Comparison of ENCODE assay signal across 14 cellular contexts in the genomic region with DNA sequence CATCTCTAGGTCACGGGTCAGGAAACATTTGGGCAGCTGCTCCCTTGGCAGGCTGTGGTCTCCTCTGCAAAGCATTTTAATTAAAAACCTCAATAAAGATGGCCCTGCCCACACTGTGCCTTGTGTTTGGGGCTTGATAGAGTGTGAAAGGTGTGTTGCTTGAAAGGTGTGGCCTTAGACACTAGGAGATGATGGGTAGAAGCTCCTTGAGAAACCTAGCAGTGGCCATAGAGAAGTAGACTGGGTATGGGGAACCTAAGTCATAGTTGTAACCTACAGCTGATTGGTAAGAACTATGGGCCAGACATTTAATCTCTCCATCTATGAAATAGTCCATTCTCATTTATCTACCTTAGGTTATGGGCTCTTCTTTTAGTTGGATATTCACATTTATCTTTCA. TPM values are rescaled to one million over a fixed set of nuclear protein-coding genes. Genes with fewer than 3 reads are reported as not detected.
DNase-seq lines count a peak whose midpoint lies in the region; ATAC-seq and TF ChIP-seq lines count a peak whose summit lies in the region.
"Had no signal": no experiment of that assay in that cellular context is flagged by ENCODE, and none has a peak within 500 bp of the region (broad histone marks: within the 10 kb centered on the region; RNA-seq: fewer than 3 reads in every experiment).

No MANE protein-coding gene starts in this region.

- H3K4me1 ChIP-seq in transverse colon: peaks cover 3 to 73% (median 48%) of the 10 kb centered on the region in 4 donors

- H3K9me3 ChIP-seq in transverse colon: no peaks in the 10 kb centered on the region
- H3K9me3 ChIP-seq: left ventricle myocardium inferior, neutrophil had no signal

- peaks cover 30% of the 10 kb centered on the region for H3K36me3 Mint-ChIP-seq in activated naive CD4-positive, alpha-beta T cell treated with anti-CD3 and anti-CD28 coated beads for 36 hours (ENCODE audit: low read depth)
- H3K36me3 Mint-ChIP-seq in activated naive CD4-positive, alpha-beta T cell treated with anti-CD3 and anti-CD28 coated beads, Interleukin-2, amount 10 ng/mL, durations not matched to agents 7 days and 5 days: peaks cover 38% of the 10 kb centered on the region
- peaks cover 50% of the 10 kb centered on the region for H3K36me3 Mint-ChIP-seq in activated T-helper 17 cell treated with anti-CD3 and anti-CD28 coated beads, Interleukin-2, amount 50 U/mL, for 72 hours (ENCODE audit: low read depth)
- peaks cover 10 to 12% of the 10 kb centered on the region in 2 donors for H3K36me3 Mint-ChIP-seq in naive B cell

- no peak for DNase-seq in activated naive CD4-positive, alpha-beta T cell treated with anti-CD3 and anti-CD28 coated beads for 36 hours
- DNase-seq in activated naive CD4-positive, alpha-beta T cell treated with anti-CD3 and anti-CD28 coated beads, Interleukin-2, amount 10 ng/mL, durations not matched to agents 7 days and 5 days: no peak
- DNase-seq in naive B cell (no peak), transverse colon (no peak), HT-29 (ENCODE audit: low spot score) (no peak), DMS 273 treated with DMSO at 0.1 percent for 48 hours (lab: John Stamatoyannopoulos, UW) (no peak), DMS79 treated with DMSO at 0.1 percent for 48 hours (lab: John Stamatoyannopoulos, UW) (no peak)
- DNase-seq: DMS79, left ventricle myocardium inferior, MM.1S, NCI-H2107 had no signal

- no peaks in the 10 kb centered on the region for H3K9me3 Mint-ChIP-seq in activated naive CD4-positive, alpha-beta T cell treated with anti-CD3 and anti-CD28 coated beads for 36 hours
- H3K9me3 Mint-ChIP-seq in activated naive CD4-positive, alpha-beta T cell treated with anti-CD3 and anti-CD28 coated beads, Interleukin-2, amount 10 ng/mL, durations not matched to agents 7 days and 5 days: no peaks in the 10 kb centered on the region
- H3K9me3 Mint-ChIP-seq in activated T-helper 17 cell treated with anti-CD3 and anti-CD28 coated beads, Interleukin-2, amount 50 U/mL, for 72 hours: no peaks in the 10 kb centered on the region
- H3K9me3 Mint-ChIP-seq in naive B cell: peaks cover 0 to 2% (median 0%) of the 10 kb centered on the region in 7 donors

- H3K4me1 Mint-ChIP-seq in activated naive CD4-positive, alpha-beta T cell treated with anti-CD3 and anti-CD28 coated beads for 36 hours (ENCODE audit: low read depth): peaks cover 61% of the 10 kb centered on the region
- H3K4me1 Mint-ChIP-seq in activated naive CD4-positive, alpha-beta T cell treated with anti-CD3 and anti-CD28 coated beads, Interleukin-2, amount 10 ng/mL, durations not matched to agents 7 days and 5 days: peaks cover 45% of the 10 kb centered on the region
- H3K4me1 Mint-ChIP-seq in activated T-helper 17 cell treated with anti-CD3 and anti-CD28 coated beads, Interleukin-2, amount 50 U/mL, for 72 hours: peaks cover 34% of the 10 kb centered on the region
- peaks cover 45 to 64% (median 60%) of the 10 kb centered on the region in 3 donors for H3K4me1 Mint-ChIP-seq in naive B cell

- no peak for ATAC-seq in activated T-helper 17 cell treated with anti-CD3 and anti-CD28 coated beads, Interleukin-2, amount 50 U/mL, for 72 hours (replicated peaks)
- no peak for ATAC-seq in naive B cell (ENCODE audit: low read depth in 2 of 2)

- peak overlapping the region; percentile 65 for H3K27ac Mint-ChIP-seq in activated naive CD4-positive, alpha-beta T cell treated with anti-CD3 and anti-CD28 coated beads for 36 hours
- no peak overlapping the region for H3K27ac Mint-ChIP-seq in activated naive CD4-positive, alpha-beta T cell treated with anti-CD3 and anti-CD28 coated beads, Interleukin-2, amount 10 ng/mL, durations not matched to agents 7 days and 5 days
- peak overlapping the region; percentile 83 for H3K27ac Mint-ChIP-seq in activated T-helper 17 cell treated with anti-CD3 and anti-CD28 coated beads, Interleukin-2, amount 50 U/mL, for 72 hours
- peak overlapping the region; percentile 54 to 98 (median 90) for H3K27ac Mint-ChIP-seq in naive B cell

- intact Hi-C loops in activated naive CD4-positive, alpha-beta T cell treated with anti-CD3 and anti-CD28 coated beads for 36 hours (cut with micrococcal nuclease): loop anchor here (5.0 kb wide), 2 partner anchors 249 to 1954 kb away; a partner anchor contains a TSS
- intact Hi-C loops in transverse colon (cut with DNase I; ENCODE audit: low total_unique reads): no loop called here

- in situ Hi-C loops in transverse colon (cut with MboI; ENCODE audit: low pct_ligation_motif_present in 1 of 4, low pct_unique_long_range_greater_than_20kb in 1 of 4, low sequenced_read_pairs in 3 of 4): no loop called here

- peak overlapping the region; percentile 25 to 91 (median 50) for H3K27ac ChIP-seq in transverse colon
- H3K27ac ChIP-seq: cardiac muscle cell, left ventricle myocardium inferior, neutrophil had no signal

- CTCF ChIA-PET in activated naive CD4-positive, alpha-beta T cell treated with anti-CD3 and anti-CD28 coated beads for 36 hours (lab: Charles Lee): interaction anchor here (1.5 to 1.8 kb wide), 3 partner anchors 10 to 39 kb away, joined by 4 to 7 read pairs (median 5); a partner anchor contains a TSS
- CTCF ChIA-PET in activated naive CD4-positive, alpha-beta T cell treated with anti-CD3 and anti-CD28 coated beads, Interleukin-2, amount 10 ng/mL, durations not matched to agents 7 days and 5 days (lab: Charles Lee): interaction anchor here (1.3 to 3.7 kb wide), 2 partner anchors 10 to 39 kb away, joined by 4 to 14 read pairs; a partner anchor contains a TSS

- H3K27me3 ChIP-seq in transverse colon: no peaks in the 10 kb centered on the region
- H3K27me3 ChIP-seq: cardiac muscle cell, neutrophil had no signal

- peaks cover 0 to 8% (median 4%) of the 10 kb centered on the region in 4 donors for H3K36me3 ChIP-seq in transverse colon
- H3K36me3 ChIP-seq: cardiac muscle cell had no signal

- no peak for TF ChIP-seq CTCF in transverse colon (IDR thresholded peaks at IDR 0.05)

- no peak for TF ChIP-seq EP300 in transverse colon (IDR thresholded peaks at IDR 0.05; ENCODE audit: low read depth)

- 87% methylated on average over 1 of the region's 1 CpG; no CpG with 5 or more reads in 1 of the 2 donors for WGBS in transverse colon (ENCODE audit: low coverage in 1 of 2), 2 donors

- no peak overlapping the region for H3K4me3 ChIP-seq in transverse colon
- H3K4me3 ChIP-seq: cardiac muscle cell, left ventricle myocardium inferior had no signal

- H3K4me3 Mint-ChIP-seq in activated naive CD4-positive, alpha-beta T cell treated with anti-CD3 and anti-CD28 coated beads for 36 hours: no peak overlapping the region
- no peak overlapping the region for H3K4me3 Mint-ChIP-seq in activated naive CD4-positive, alpha-beta T cell treated with anti-CD3 and anti-CD28 coated beads, Interleukin-2, amount 10 ng/mL, durations not matched to agents 7 days and 5 days
- peak overlapping the region; percentile 89 for H3K4me3 Mint-ChIP-seq in activated T-helper 17 cell treated with anti-CD3 and anti-CD28 coated beads, Interleukin-2, amount 50 U/mL, for 72 hours
- H3K4me3 Mint-ChIP-seq in naive B cell: peak overlapping the region in 2 of 8 donors; percentile 25 to 29

- no peaks in the 10 kb centered on the region for H3K27me3 Mint-ChIP-seq in activated naive CD4-positive, alpha-beta T cell treated with anti-CD3 and anti-CD28 coated beads for 36 hours (ENCODE audit: low read depth)
- no peaks in the 10 kb centered on the region for H3K27me3 Mint-ChIP-seq in activated naive CD4-positive, alpha-beta T cell treated with anti-CD3 and anti-CD28 coated beads, Interleukin-2, amount 10 ng/mL, durations not matched to agents 7 days and 5 days
- H3K27me3 Mint-ChIP-seq in activated T-helper 17 cell treated with anti-CD3 and anti-CD28 coated beads, Interleukin-2, amount 50 U/mL, for 72 hours: no peaks in the 10 kb centered on the region
- H3K27me3 Mint-ChIP-seq in naive B cell: no peaks in the 10 kb centered on the region

- TF ChIP-seq POLR2A in transverse colon (IDR thresholded peaks at IDR 0.05): no peak

RNA-seq across cellular contexts. Expression of a gene that starts 3.3 kb away (rescaled TPM):
- total RNA-seq in activated naive CD4-positive, alpha-beta T cell treated with anti-CD3 and anti-CD28 coated beads for 36 hours: 10 to 100 TPM; 11.7 to 13.6 TPM
- 10 to 100 TPM; 22.8 to 32.0 TPM for total RNA-seq in activated T-helper 17 cell treated with anti-CD3 and anti-CD28 coated beads, Interleukin-2, amount 50 U/mL, for 72 hours
- polyA plus RNA-seq in naive B cell (ENCODE audit: low read depth in 6 of 6): 10 to 100 TPM; 53.2 to 70.4 (median 59.7) TPM
- 10 to 100 TPM in 3 of 4 donors, 1 to 10 TPM in 1; 5.8 to 73.0 (median 28.5) TPM for total RNA-seq in transverse colon
- 24.0 and 26.0 TPM in 2 replicates for total RNA-seq in HT-29 (2014; rRNA removed; shearing (Covaris generic))

RNA-seq across cellular contexts. Expression of a gene that starts 8.9 kb away (rescaled TPM):
- total RNA-seq in activated naive CD4-positive, alpha-beta T cell treated with anti-CD3 and anti-CD28 coated beads for 36 hours: under 1 TPM; 0.24 to 0.25 TPM
- total RNA-seq in activated T-helper 17 cell treated with anti-CD3 and anti-CD28 coated beads, Interleukin-2, amount 50 U/mL, for 72 hours: 10 to 100 TPM in 1 of 2 donors, 1 to 10 TPM in 1; 5.9 to 20.1 TPM
- not detected for polyA plus RNA-seq in naive B cell (ENCODE audit: low read depth in 6 of 6)
- total RNA-seq in transverse colon: 100 to 1,000 TPM in 2 of 4 donors, 10 to 100 TPM in 2; 81.5 to 178 (median 108) TPM
- total RNA-seq in HT-29 (2014; rRNA removed; shearing (Covaris generic)): 13.4 and 17.0 TPM in 2 replicates

RNA-seq across cellular contexts. Expression of a gene that starts 13.7 kb away (rescaled TPM):
- not detected for total RNA-seq in activated naive CD4-positive, alpha-beta T cell treated with anti-CD3 and anti-CD28 coated beads for 36 hours
- under 1 TPM in 1 of 2 donors, not detected in 1; 0.42 TPM for total RNA-seq in activated T-helper 17 cell treated with anti-CD3 and anti-CD28 coated beads, Interleukin-2, amount 50 U/mL, for 72 hours
- under 1 TPM in 1 of 6 donors, not detected in 5; 0.36 TPM for polyA plus RNA-seq in naive B cell (ENCODE audit: low read depth in 6 of 6)
- 10 to 100 TPM in 3 of 4 donors, under 1 TPM in 1; 1.00 to 50.5 (median 48.0) TPM for total RNA-seq in transverse colon
- total RNA-seq in HT-29 (2014; rRNA removed; shearing (Covaris generic)): 0.61 and 1.5 TPM in 2 replicates
- total RNA-seq: cardiac muscle cell had no signal

RNA-seq across cellular contexts. Expression of a gene that starts 23.2 kb away (rescaled TPM):
- under 1 TPM; 0.21 to 0.44 TPM for total RNA-seq in activated naive CD4-positive, alpha-beta T cell treated with anti-CD3 and anti-CD28 coated beads for 36 hours
- total RNA-seq in activated T-helper 17 cell treated with anti-CD3 and anti-CD28 coated beads, Interleukin-2, amount 50 U/mL, for 72 hours: 1 to 10 TPM; 1.2 to 3.5 TPM
- polyA plus RNA-seq in naive B cell (ENCODE audit: low read depth in 6 of 6): 1 to 10 TPM; 3.9 to 9.1 (median 7.6) TPM
- total RNA-seq in transverse colon: 10 to 100 TPM; 61.1 to 74.4 (median 67.1) TPM
- total RNA-seq in HT-29 (2014; rRNA removed; shearing (Covaris generic)): 18.6 and 23.4 TPM in 2 replicates

RNA-seq across cellular contexts. Expression of a gene that starts 39.9 kb away (rescaled TPM):
- total RNA-seq in activated naive CD4-positive, alpha-beta T cell treated with anti-CD3 and anti-CD28 coated beads for 36 hours: 10 to 100 TPM; 15.7 to 19.9 TPM
- total RNA-seq in activated T-helper 17 cell treated with anti-CD3 and anti-CD28 coated beads, Interleukin-2, amount 50 U/mL, for 72 hours: 10 to 100 TPM; 14.2 to 36.7 TPM
- 10 to 100 TPM; 16.5 to 60.6 (median 27.5) TPM for polyA plus RNA-seq in naive B cell (ENCODE audit: low read depth in 6 of 6)
- 10 to 100 TPM in 3 of 4 donors, 1 to 10 TPM in 1; 7.1 to 36.8 (median 18.9) TPM for total RNA-seq in transverse colon
- 10.4 and 12.9 TPM in 2 replicates for total RNA-seq in HT-29 (2014; rRNA removed; shearing (Covaris generic))

Comparison
In these comparisons a context has a peak if more than half of its experiments do, and no peak if none do; other contexts are left out.
1. RNA of a gene that starts 8.9 kb away (total RNA-seq): 81.5 to 178 TPM in transverse colon, 5.9 to 20.1 TPM in activated T-helper 17 cell treated with anti-CD3 and anti-CD28 coated beads, Interleukin-2, amount 50 U/mL, for 72 hours and 13.4 to 17.0 TPM in HT-29; 0.24 to 0.25 TPM in activated naive CD4-positive, alpha-beta T cell treated with anti-CD3 and anti-CD28 coated beads for 36 hours; every median in the first group is over 4 times any median in the second.